27 cellular contexts compared by ENCODE assay signal in genomic region chr7:79244482-79244881, GRCh38.
"Had no signal": no experiment of that assay in that cellular context is flagged by ENCODE, and none has a peak within 500 bp of the region (broad histone marks: within the 10 kb centered on the region; RNA-seq: fewer than 3 reads in every experiment).

No MANE protein-coding gene starts in this region.

- H3K36me3 ChIP-seq: lower lobe of right lung, ovary, right atrium auricular region, right lobe of liver, suprapubic skin, thoracic aorta, tibial artery, upper lobe of right lung had no signal

- ATAC-seq: left cardiac atrium; left lobe of liver; lower lobe of right lung; natural killer cell; right lobe of liver; stimulated activated naive B cell treated with anti-CD40 and anti-IgM and Interleukin-4, amounts not matched to agents 10 μg/mL and 1 μg/mL and 100 μg/mL, for 72 hours; upper lobe of right lung had no signal

- DNase-seq: hippocampal formation; kidney glomerular epithelial cell; left cardiac atrium; lower lobe of right lung; mammary epithelial cell; mesenchymal stem cell; naive B cell; natural killer cell; nephron progenitor cell; ovary; right lobe of liver; stimulated activated CD4-positive, alpha-beta T cell treated with anti-CD3 and anti-CD28 coated beads, Interleukin-12 subunit alpha, Interleukin-12 subunit beta, amount 100 ng/mL, for 4 hours; stimulated activated CD4-positive, alpha-beta T cell treated with anti-CD3 and anti-CD28 coated beads, Interleukin-15, amount 100 ng/mL, for 24 hours; stimulated activated CD4-positive, alpha-beta T cell treated with anti-CD3 and anti-CD28 coated beads, Interleukin-2, amount 100 ng/mL, for 24 hours; stimulated activated CD4-positive, alpha-beta T cell treated with anti-CD3 and anti-CD28 coated beads, Interleukin-4, amount 100 ng/mL, for 1 hour; stimulated activated naive B cell treated with anti-CD40 and anti-IgM and Interleukin-4, amounts not matched to agents 10 μg/mL and 1 μg/mL and 100 μg/mL, for 72 hours; tibial artery; trophoblast cell; upper lobe of right lung had no signal

- FAIRE-seq: keratinocyte had no signal

- H3K4me3 Mint-ChIP-seq: naive B cell; natural killer cell; nephron progenitor cell; stimulated activated naive B cell treated with anti-CD40 and anti-IgM and Interleukin-4, amounts not matched to agents 10 μg/mL and 1 μg/mL and 100 μg/mL, for 72 hours; stimulated activated naive CD8-positive, alpha-beta T cell treated with anti-CD3 and anti-CD28 coated beads, Interleukin-15, Interleukin-2, amounts not matched to agents 100 ng/mL and 50 ng/mL, for 24 hours had no signal

- H3K27ac Mint-ChIP-seq: naive B cell; natural killer cell; nephron progenitor cell; progenitor cell of endocrine pancreas; stimulated activated naive B cell treated with anti-CD40 and anti-IgM and Interleukin-4, amounts not matched to agents 10 μg/mL and 1 μg/mL and 100 μg/mL, for 72 hours; stimulated activated naive CD8-positive, alpha-beta T cell treated with anti-CD3 and anti-CD28 coated beads, Interleukin-15, Interleukin-2, amounts not matched to agents 100 ng/mL and 50 ng/mL, for 24 hours had no signal

- H3K36me3 Mint-ChIP-seq: naive B cell; natural killer cell; stimulated activated naive B cell treated with anti-CD40 and anti-IgM and Interleukin-4, amounts not matched to agents 10 μg/mL and 1 μg/mL and 100 μg/mL, for 72 hours had no signal

- H3K27me3 Mint-ChIP-seq: naive B cell; progenitor cell of endocrine pancreas; stimulated activated naive B cell treated with anti-CD40 and anti-IgM and Interleukin-4, amounts not matched to agents 10 μg/mL and 1 μg/mL and 100 μg/mL, for 72 hours had no signal

- H3K27ac ChIP-seq: lower lobe of right lung, ovary, right atrium auricular region, right lobe of liver, skin epidermis, suprapubic skin, thoracic aorta, tibial artery, upper lobe of right lung had no signal

- H3K4me3 ChIP-seq: lower lobe of right lung, ovary, right atrium auricular region, right lobe of liver, skin epidermis, suprapubic skin, thoracic aorta, tibial artery, upper lobe of right lung had no signal

- H3K4me1 Mint-ChIP-seq: naive B cell; natural killer cell; nephron progenitor cell; stimulated activated naive B cell treated with anti-CD40 and anti-IgM and Interleukin-4, amounts not matched to agents 10 μg/mL and 1 μg/mL and 100 μg/mL, for 72 hours had no signal

- H3K27me3 ChIP-seq: ovary, right atrium auricular region, right lobe of liver, suprapubic skin, tibial artery, upper lobe of right lung had no signal

- H3K9me3 ChIP-seq: lower lobe of right lung, ovary, right atrium auricular region, right lobe of liver, suprapubic skin, thoracic aorta, tibial artery, upper lobe of right lung had no signal

- H3K4me1 ChIP-seq: lower lobe of right lung, right atrium auricular region, suprapubic skin, tibial artery, upper lobe of right lung had no signal

- H3K9me3 Mint-ChIP-seq: nephron progenitor cell had no signal
